In genomic region chr12:44465139-44465538, GRCh38 we compare ENCODE assay signal across 14 cellular contexts.
DNase-seq lines count a peak whose midpoint lies in the region; ATAC-seq and TF ChIP-seq lines count a peak whose summit lies in the region.
"Had no signal": no experiment of that assay in that cellular context is flagged by ENCODE, and none has a peak within 500 bp of the region (broad histone marks: within the 10 kb centered on the region; RNA-seq: fewer than 3 reads in every experiment).

No MANE protein-coding gene starts in this region.

- H3K4me1 ChIP-seq in adrenal gland (replicated peaks in 1 of 2), result no peaks in the 10 kb centered on the region

- WGBS in adrenal gland, 4 donors, result 56 to 73% (median 71%) methylated on average over 2 of the region's 2 CpGs

- peak; percentile 38 for TF ChIP-seq CTCF in neural crest cell (conservative IDR thresholded peaks at IDR 0.05)
- no peak for TF ChIP-seq CTCF in adrenal gland (IDR thresholded peaks at IDR 0.05)

- no peak overlapping the region for H3K27ac ChIP-seq in adrenal gland

- no peak overlapping the region for H3K4me3 ChIP-seq in adrenal gland

- ATAC-seq in HG03095 (IDR thresholded peaks at IDR 0.05; ENCODE audit: unreplicated experiment), result no peak
- ATAC-seq: stimulated activated effector memory CD8-positive, alpha-beta T cell treated with anti-CD3 and anti-CD28 coated beads, Interleukin-12 subunit alpha, Interleukin-12 subunit beta, amount 100 ng/mL, for 72 hours had no signal

- H3K36me3 Mint-ChIP-seq in neural crest cell (ENCODE audit: low read depth), result peaks cover 9% of the 10 kb centered on the region
- H3K36me3 Mint-ChIP-seq: stimulated activated effector memory CD8-positive, alpha-beta T cell treated with anti-CD3 and anti-CD28 coated beads, Interleukin-12 subunit alpha, Interleukin-12 subunit beta, amount 100 ng/mL, for 72 hours had no signal

- H3K4me1 Mint-ChIP-seq in neural crest cell, result peaks cover 19% of the 10 kb centered on the region
- H3K4me1 Mint-ChIP-seq: stimulated activated effector memory CD8-positive, alpha-beta T cell treated with anti-CD3 and anti-CD28 coated beads, Interleukin-12 subunit alpha, Interleukin-12 subunit beta, amount 100 ng/mL, for 72 hours had no signal

- H3K4me3 Mint-ChIP-seq in neural crest cell, result no peak overlapping the region
- H3K4me3 Mint-ChIP-seq: stimulated activated effector memory CD8-positive, alpha-beta T cell treated with anti-CD3 and anti-CD28 coated beads, Interleukin-12 subunit alpha, Interleukin-12 subunit beta, amount 100 ng/mL, for 72 hours had no signal

- no peaks in the 10 kb centered on the region for H3K9me3 ChIP-seq in adrenal gland (replicated peaks in 1 of 3)

- H3K27ac Mint-ChIP-seq in neural crest cell (ENCODE audit: unreplicated experiment), result peak overlapping the region; percentile 14
- H3K27ac Mint-ChIP-seq: stimulated activated effector memory CD8-positive, alpha-beta T cell treated with anti-CD3 and anti-CD28 coated beads, Interleukin-12 subunit alpha, Interleukin-12 subunit beta, amount 100 ng/mL, for 72 hours had no signal

- H3K36me3 ChIP-seq in adrenal gland (replicated peaks in 1 of 2), result no peaks in the 10 kb centered on the region

- TF ChIP-seq POLR2A in adrenal gland (IDR thresholded peaks at IDR 0.05), result no peak

- peaks cover 17% of the 10 kb centered on the region for H3K9me3 Mint-ChIP-seq in neural crest cell

- DNase-seq in NCI-H1092 treated with DMSO at 0.1 percent for 48 hours (lab: John Stamatoyannopoulos, UW) (peak; percentile 28), NCI-H1092 (lab: John Stamatoyannopoulos, UW) (no peak), HT1080 (ENCODE audit: low read depth) (peak; percentile 8), SW480 (ENCODE audit: low spot score) (peak; percentile 31), neural crest cell (ENCODE audit: low read depth, low spot score) (no peak), MV-4-11 (lab: John Stamatoyannopoulos, UW) (no peak), adrenal gland (no peak)
- DNase-seq: activated CD4-positive, alpha-beta T cell treated with anti-CD3 and anti-CD28 coated beads for 4 hours; cerebellar nuclear complex; COR-L47; NCI-H446; T-helper 2 cell had no signal

- intact Hi-C loops in adrenal gland (cut with DNase I), result no loop called here

- no peaks in the 10 kb centered on the region for H3K27me3 Mint-ChIP-seq in neural crest cell (ENCODE audit: low read depth)

- no peaks in the 10 kb centered on the region for H3K27me3 ChIP-seq in adrenal gland

Comparison
In these comparisons a context has a peak if more than half of its experiments do, and no peak if none do; other contexts are left out.
1. DNase-seq: peak in NCI-H1092 treated with DMSO at 0.1 percent for 48 hours (single experiment), HT1080 (single experiment) and SW480 (single experiment); none in NCI-H1092 (single experiment), neural crest cell (single experiment), MV-4-11 (single experiment) and adrenal gland (0 of 7).